ENCODE assay signal across 16 cellular contexts in genomic region chr12:25699454-25699853, GRCh38.
"Had no signal": no experiment of that assay in that cellular context is flagged by ENCODE, and none has a peak within 500 bp of the region (broad histone marks: within the 10 kb centered on the region; RNA-seq: fewer than 3 reads in every experiment).

No MANE protein-coding gene starts in this region.

- ATAC-seq: activated CD8-positive, alpha-beta T cell treated with anti-CD3 and anti-CD28 coated beads for 36 hours; activated T-cell treated with anti-CD3 and anti-CD28 coated beads, Interleukin-2, amount 50 U/mL, for 72 hours; esophagus mucosa; foreskin keratinocyte; stimulated activated naive CD8-positive, alpha-beta T cell treated with anti-CD3 and anti-CD28 coated beads, Interleukin-15, Interleukin-2, amounts not matched to agents 100 U/mL and 50 U/mL, for 24 hours had no signal

- H3K27me3 Mint-ChIP-seq: activated CD8-positive, alpha-beta T cell treated with anti-CD3 and anti-CD28 coated beads for 36 hours; activated naive CD8-positive, alpha-beta T cell treated with anti-CD3 and anti-CD28 coated beads for 36 hours had no signal

- H3K4me3 ChIP-seq: skin epidermis had no signal

- H3K4me3 Mint-ChIP-seq: activated B cell treated with CpG ODN at 0.5 μM for 24 hours; activated CD8-positive, alpha-beta T cell treated with anti-CD3 and anti-CD28 coated beads for 36 hours; activated naive CD8-positive, alpha-beta T cell treated with anti-CD3 and anti-CD28 coated beads for 36 hours; activated T-cell treated with anti-CD3 and anti-CD28 coated beads, Interleukin-2, amount 50 U/mL, for 72 hours; nephron; T-helper 2 cell treated with Interferon-gamma antibody and Interleukin-4, amounts not matched to agents 5 μg/mL and 100 μg/mL, for 36 hours had no signal

- H3K36me3 Mint-ChIP-seq: activated naive CD8-positive, alpha-beta T cell treated with anti-CD3 and anti-CD28 coated beads for 36 hours had no signal

- H3K27ac ChIP-seq: foreskin keratinocyte, skin epidermis had no signal

- H3K4me1 Mint-ChIP-seq: activated B cell treated with CpG ODN at 0.5 μM for 24 hours; activated naive CD8-positive, alpha-beta T cell treated with anti-CD3 and anti-CD28 coated beads for 36 hours had no signal

- H3K27ac Mint-ChIP-seq: activated B cell treated with CpG ODN at 0.5 μM for 24 hours; activated CD8-positive, alpha-beta T cell treated with anti-CD3 and anti-CD28 coated beads for 36 hours; activated naive CD8-positive, alpha-beta T cell treated with anti-CD3 and anti-CD28 coated beads for 36 hours; activated T-cell treated with anti-CD3 and anti-CD28 coated beads, Interleukin-2, amount 50 U/mL, for 72 hours; T-helper 2 cell treated with Interferon-gamma antibody and Interleukin-4, amounts not matched to agents 5 μg/mL and 100 μg/mL, for 36 hours had no signal

- DNase-seq: activated B cell treated with CpG ODN at 0.5 μM for 24 hours; activated CD4-positive, alpha-beta T cell treated with anti-CD3 and anti-CD28 coated beads for 48 hours; activated CD8-positive, alpha-beta memory T cell treated with anti-CD3 and anti-CD28 coated beads, Interleukin-2, amount 50 U/mL, for 4 hours; activated CD8-positive, alpha-beta T cell treated with anti-CD3 and anti-CD28 coated beads for 36 hours; activated naive CD8-positive, alpha-beta T cell treated with anti-CD3 and anti-CD28 coated beads for 36 hours; activated T-cell treated with anti-CD3 and anti-CD28 coated beads, Interleukin-2, amount 50 U/mL, for 72 hours; anterior cingulate cortex; foreskin keratinocyte; nucleus accumbens; stimulated activated CD4-positive, alpha-beta T cell treated with anti-CD3 and anti-CD28 coated beads, Interleukin-15, amount 100 ng/mL, for 24 hours; stimulated activated CD4-positive, alpha-beta T cell treated with anti-CD3 and anti-CD28 coated beads, Interleukin-4, amount 100 ng/mL, for 1 hour; stimulated activated naive CD8-positive, alpha-beta T cell treated with anti-CD3 and anti-CD28 coated beads, Interleukin-15, Interleukin-2, amounts not matched to agents 100 U/mL and 50 U/mL, for 24 hours had no signal

- H3K4me1 ChIP-seq: foreskin keratinocyte had no signal

- H3K27me3 ChIP-seq: foreskin keratinocyte had no signal
